In genomic region chr1:36115200-36115669, GRCh38 we compare ENCODE assay signal across 11 cellular contexts. TPM values are rescaled to one million over a fixed set of nuclear protein-coding genes. Genes with fewer than 3 reads are reported as not detected.
DNase-seq lines count a peak whose midpoint lies in the region; ATAC-seq and TF ChIP-seq lines count a peak whose summit lies in the region.
"Had no signal": no experiment of that assay in that cellular context is flagged by ENCODE, and none has a peak within 500 bp of the region (broad histone marks: within the 10 kb centered on the region; RNA-seq: fewer than 3 reads in every experiment).

No MANE protein-coding gene starts in this region.

- no peak for ATAC-seq in GM19455 (IDR thresholded peaks at IDR 0.05; ENCODE audit: unreplicated experiment)
- no peak for ATAC-seq in GM19035 (IDR thresholded peaks at IDR 0.05; ENCODE audit: unreplicated experiment)
- ATAC-seq: activated CD4-positive, CD25-positive, alpha-beta regulatory T cell treated with anti-CD3 and anti-CD28 coated beads, Interleukin-2, amount 50 U/mL, for 24 hours had no signal

- H3K9me3 ChIP-seq in SK-N-MC (ENCODE audit: low read depth, low read length) (no peaks in the 10 kb centered on the region), spleen (no peaks in the 10 kb centered on the region)
- H3K9me3 ChIP-seq: neutrophil, Peyer's patch had no signal

- 64 to 81% (median 80%) methylated on average over 6 to 18 of the region's 18 CpGs for WGBS in spleen, 5 donors

- no peaks in the 10 kb centered on the region for H3K27me3 ChIP-seq in spleen (replicated peaks in 1 of 7)
- H3K27me3 ChIP-seq: neutrophil, Peyer's patch had no signal

- intact Hi-C loops in spleen (cut with DNase I; ENCODE audit: low total_unique reads): no loop called here

- no peak for TF ChIP-seq CTCF in retinal pigment epithelial cell (conservative IDR thresholded peaks at IDR 0.05; ENCODE audit: low read depth, low read length)
- TF ChIP-seq CTCF in spleen (IDR thresholded peaks at IDR 0.05 in 8 of 11, conservative IDR thresholded peaks at IDR 0.05 in 3 of 11): no peak

- H3K36me3 ChIP-seq in SK-N-MC (ENCODE audit: insufficient read depth, low read length): no peaks in the 10 kb centered on the region
- H3K36me3 ChIP-seq in spleen: no peaks in the 10 kb centered on the region
- H3K36me3 ChIP-seq: neutrophil, Peyer's patch had no signal

- H3K27ac ChIP-seq in SK-N-MC: 0 out of 2 replicates have a peak overlapping the region, but pooled peaks have one; percentile 34
- peak overlapping the region in 4 of 8 donors; percentile 6 to 41 (median 27) for H3K27ac ChIP-seq in spleen
- H3K27ac ChIP-seq: neutrophil had no signal

- peak overlapping the region; percentile 7 for H3K9ac ChIP-seq in SK-N-MC (ENCODE audit: insufficient read length)

- H3K4me1 ChIP-seq in spleen: peaks cover 0 to 38% (median 18%) of the 10 kb centered on the region in 6 donors
- H3K4me1 ChIP-seq: Peyer's patch had no signal

- H3K4me3 ChIP-seq in SK-N-MC: no peak overlapping the region
- no peak overlapping the region for H3K4me3 ChIP-seq in retinal pigment epithelial cell (ENCODE audit: low read length)
- no peak overlapping the region for H3K4me3 ChIP-seq in spleen
- H3K4me3 ChIP-seq: Peyer's patch had no signal

- no peak for TF ChIP-seq POLR2A in spleen (IDR thresholded peaks at IDR 0.05)

- peak; percentile 81 for DNase-seq in Daoy (ENCODE audit: low read depth)
- no peak for DNase-seq in SK-N-MC (ENCODE audit: low read depth, low spot score)
- DNase-seq in fibroblast of the conjunctiva (ENCODE audit: low read depth): peak; percentile 75
- DNase-seq in retinal pigment epithelial cell (ENCODE audit: low read depth): peak; percentile 32
- no peak for DNase-seq in spleen
- DNase-seq in stimulated activated naive CD4-positive, alpha-beta T cell treated with Interleukin-2 at 50 U/mL for 16 hours (lab: John Stamatoyannopoulos, UW): no peak

RNA-seq across cellular contexts. Expression of gene COL8A2, which starts 9.8 kb away (rescaled TPM):
- 2.2 and 3.7 TPM in 2 replicates for total RNA-seq in Daoy (2014; rRNA removed; shearing (Covaris generic))
- 10 to 100 TPM in 4 of 7 donors, 1 to 10 TPM in 3; 7.0 to 32.0 (median 10.3) TPM for total RNA-seq in spleen
- 1 to 10 TPM; 2.1 to 5.9 (median 4.3) TPM for polyA plus RNA-seq in spleen

RNA-seq across cellular contexts. Expression of gene ADPRS, which starts 26.5 kb away (rescaled TPM):
- 116 and 118 TPM in 2 replicates for total RNA-seq in Daoy (2014; rRNA removed; shearing (Covaris generic))
- total RNA-seq in spleen: 10 to 100 TPM; 21.3 to 44.9 (median 26.6) TPM
- polyA plus RNA-seq in spleen: 10 to 100 TPM; 21.3 to 34.0 (median 22.2) TPM

RNA-seq across cellular contexts. Expression of gene TEKT2, which starts 31.3 kb away (rescaled TPM):
- not detected in 2 replicates for total RNA-seq in Daoy (2014; rRNA removed; shearing (Covaris generic))
- total RNA-seq in spleen: not detected
- polyA plus RNA-seq in spleen: under 1 TPM in 1 of 3 donors, not detected in 2; 0.33 TPM
- total RNA-seq: Peyer's patch had no signal

RNA-seq across cellular contexts. Expression of gene TRAPPC3, which starts 34.1 kb away (rescaled TPM):
- 129 and 141 TPM in 2 replicates for total RNA-seq in Daoy (2014; rRNA removed; shearing (Covaris generic))
- 10 to 100 TPM; 46.7 to 98.1 (median 56.4) TPM for total RNA-seq in spleen
- 10 to 100 TPM; 42.9 to 70.1 (median 60.2) TPM for polyA plus RNA-seq in spleen

RNA-seq across cellular contexts. Expression of gene MAP7D1, which starts 40.7 kb away (rescaled TPM):
- 183 and 236 TPM in 2 replicates for total RNA-seq in Daoy (2014; rRNA removed; shearing (Covaris generic))
- 100 to 1,000 TPM in 3 of 7 donors, 10 to 100 TPM in 4; 72.6 to 116 (median 96.9) TPM for total RNA-seq in spleen
- polyA plus RNA-seq in spleen: 10 to 100 TPM; 30.4 to 62.7 (median 38.0) TPM

Comparison
In these comparisons a context has a peak if more than half of its experiments do, and no peak if none do; other contexts are left out.
1. DNase-seq: peak in Daoy (single experiment), fibroblast of the conjunctiva (single experiment) and retinal pigment epithelial cell (single experiment); none in SK-N-MC (single experiment), spleen (single experiment) and stimulated activated naive CD4-positive, alpha-beta T cell treated with Interleukin-2 at 50 U/mL for 16 hours (single experiment).